In genomic region chr1:110208916-110209650, GRCh38 we compare ENCODE assay signal across 1 cellular context.
TF ChIP-seq lines count a peak whose summit lies in the region.

No MANE protein-coding gene starts in this region.

TF ChIP-seq in IMR-90, 13 proteins besides CTCF, POLR2A, EP300 and RAD21 (continued from another document):
- no peak for TF ChIP-seq ELK1 (IDR thresholded peaks at IDR 0.05; ENCODE audit: borderline replicate concordance, low read depth, low read length)
- no peak for TF ChIP-seq RCOR1 (IDR thresholded peaks at IDR 0.05; ENCODE audit: insufficient replicate concordance, low read length)
